ENCODE assay signal across 10 cellular contexts in the genomic region with DNA sequence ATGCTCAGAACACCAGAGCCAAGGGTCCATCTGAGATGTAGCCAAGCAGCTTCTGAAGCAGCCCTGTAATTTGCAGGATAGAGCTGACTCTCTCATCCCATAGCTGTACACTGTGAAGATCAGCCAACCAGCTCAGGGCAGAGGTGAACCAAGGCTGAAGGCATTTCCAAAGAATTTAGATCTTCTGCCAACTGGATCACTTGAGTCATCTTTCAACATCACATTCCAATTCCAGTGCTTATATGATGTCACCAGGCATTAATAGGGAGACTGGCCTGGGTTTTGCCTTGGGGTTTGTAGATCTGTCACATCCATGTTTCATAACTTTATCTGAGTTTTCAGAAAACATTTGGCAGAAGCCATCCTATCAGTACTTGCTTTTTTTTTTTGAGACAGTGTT.
DNase-seq lines count a peak whose midpoint lies in the region; ATAC-seq, FAIRE-seq and TF ChIP-seq lines count a peak whose summit lies in the region.
"Had no signal": no experiment of that assay in that cellular context is flagged by ENCODE, and none has a peak within 500 bp of the region (broad histone marks: within the 10 kb centered on the region; RNA-seq: fewer than 3 reads in every experiment).

No MANE protein-coding gene starts in this region.

- ATAC-seq in Right ventricle myocardium inferior = peak; percentile 93
- ATAC-seq in aorta (ENCODE audit: low FRiP score) = peak; percentile 80
- ATAC-seq in HG02763 (IDR thresholded peaks at IDR 0.05; ENCODE audit: unreplicated experiment) = no peak

- H3K9me3 ChIP-seq in mammary epithelial cell (replicated peaks; ENCODE audit: insufficient read depth, low read length) (no peaks in the 10 kb centered on the region), keratinocyte (ENCODE audit: control insufficient read depth, low read depth, low read length) (no peaks in the 10 kb centered on the region), aorta (ENCODE audit: control insufficient read depth, low read length) (peaks cover 3% of the 10 kb centered on the region)

- no peak overlapping the region for H3K27ac ChIP-seq in mammary epithelial cell (ENCODE audit: insufficient read depth, low read depth, low read length)
- no peak overlapping the region for H3K27ac ChIP-seq in keratinocyte (ENCODE audit: control insufficient read depth, insufficient read depth, low read length)
- H3K27ac ChIP-seq in aorta (ENCODE audit: low read depth in 1 of 2, low read length in 2 of 2) = no peak overlapping the region
- H3K27ac ChIP-seq: SK-N-MC had no signal

- H3K4me1 ChIP-seq in mammary epithelial cell (ENCODE audit: insufficient read depth, low read length) (no peaks in the 10 kb centered on the region), keratinocyte (ENCODE audit: control insufficient read depth, extremely low read depth, insufficient read depth, low read length) (no peaks in the 10 kb centered on the region), aorta (ENCODE audit: control insufficient read depth in 1 of 2, insufficient read depth in 2 of 2, low read length in 2 of 2) (no peaks in the 10 kb centered on the region)

- no peaks in the 10 kb centered on the region for H3K36me3 ChIP-seq in mammary epithelial cell (ENCODE audit: insufficient read depth, low read length)
- no peaks in the 10 kb centered on the region for H3K36me3 ChIP-seq in keratinocyte (ENCODE audit: control insufficient read depth in 2 of 2, extremely low read depth in 1 of 2, insufficient read depth in 2 of 2, low read length in 2 of 2)
- H3K36me3 ChIP-seq in aorta (ENCODE audit: control insufficient read depth in 1 of 2, insufficient read depth in 2 of 2, low read length in 1 of 2) = no peaks in the 10 kb centered on the region

- H3K9me1 ChIP-seq in keratinocyte (ENCODE audit: control insufficient read depth, extremely low read depth, insufficient read depth, low read length) = no peaks in the 10 kb centered on the region

- H3K79me2 ChIP-seq in mammary epithelial cell (ENCODE audit: insufficient read depth, low read length) (no peaks in the 10 kb centered on the region), keratinocyte (ENCODE audit: control insufficient read depth, insufficient read depth, low read length) (no peaks in the 10 kb centered on the region)

- in situ Hi-C loops in mammary epithelial cell (cut with MboI; ENCODE audit: low sequenced_read_pairs in 2 of 2) = no loop called here

- TF ChIP-seq CTCF in mammary epithelial cell (conservative IDR thresholded peaks at IDR 0.05 in 1 of 2, IDR thresholded peaks at IDR 0.05 in 1 of 2; ENCODE audit: extremely low read depth in 1 of 2, insufficient read depth in 1 of 2, low read depth in 1 of 2, low read length in 2 of 2) (no peak), keratinocyte (optimal IDR thresholded peaks at IDR 0.05 in 1 of 3, IDR thresholded peaks at IDR 0.05 in 1 of 3, conservative IDR thresholded peaks at IDR 0.05 in 1 of 3; ENCODE audit: extremely low read depth in 1 of 3, insufficient read depth in 2 of 3, low read length in 3 of 3) (no peak)

- FAIRE-seq in keratinocyte (lab: Jason Lieb, UNC) = peak; percentile 80

- H4K20me1 ChIP-seq in mammary epithelial cell (ENCODE audit: insufficient read depth, low read length) (no peaks in the 10 kb centered on the region), keratinocyte (ENCODE audit: control insufficient read depth, extremely low read depth, insufficient read depth, low read length) (no peaks in the 10 kb centered on the region)

- DNase-seq in Right ventricle myocardium inferior (ENCODE audit: missing footprints) = no peak
- DNase-seq in cardiac septum (ENCODE audit: low spot score) = no peak
- DNase-seq in mammary epithelial cell = peak; percentile 70
- no peak for DNase-seq in keratinocyte (ENCODE audit: low read depth, low spot score)
- no peak for DNase-seq in aorta
- no peak for DNase-seq in stimulated activated CD4-positive, alpha-beta T cell treated with anti-CD3 and anti-CD28 coated beads, Interleukin-2, amount 100 ng/mL, for 24 hours
- DNase-seq in activated T-cell treated with anti-CD3 and anti-CD28 coated beads, Interleukin-2, amount 50 U/mL, for 1 hour = no peak
- DNase-seq: NCI-H1694 had no signal

- H3K9ac ChIP-seq in mammary epithelial cell (ENCODE audit: insufficient read depth, low read length) = no peak overlapping the region
- H3K9ac ChIP-seq in keratinocyte (ENCODE audit: control insufficient read depth, extremely low read depth, insufficient read depth, low read length) = no peak overlapping the region

- no TSS peak for BruUV-seq in mammary epithelial cell (replicated peaks; lab: Mats Ljungman, UMichigan)

- CTCF ChIA-PET in mammary epithelial cell (lab: Charles Lee; ENCODE audit: low non-redundant PET) = no interaction called here

- H3K4me3 ChIP-seq in mammary epithelial cell (replicated peaks in 1 of 3; ENCODE audit: insufficient read depth in 1 of 3, low read depth in 2 of 3, low read length in 3 of 3) (no peak overlapping the region), keratinocyte (ENCODE audit: control insufficient read depth in 2 of 3, extremely low read depth in 1 of 3, insufficient read depth in 2 of 3, low read depth in 1 of 3, low read length in 3 of 3) (no peak overlapping the region), aorta (ENCODE audit: low read length in 2 of 2) (no peak overlapping the region)
- H3K4me3 ChIP-seq: SK-N-MC had no signal

- no peak overlapping the region for H2AFZ ChIP-seq in mammary epithelial cell (ENCODE audit: low read depth, low read length)
- H2AFZ ChIP-seq in keratinocyte (ENCODE audit: control insufficient read depth, low read length) = no peak overlapping the region

- dilution Hi-C loops in mammary epithelial cell (cut with HindIII; ENCODE audit: low sequenced_read_pairs) = no loop called here
- dilution Hi-C loops in keratinocyte (cut with MboI; ENCODE audit: extremely low pct_ligation_motif_present, low sequenced_read_pairs) = no loop called here

- H3K27me3 ChIP-seq in mammary epithelial cell (ENCODE audit: insufficient read depth, low read length) (peaks cover 3% of the 10 kb centered on the region), keratinocyte (ENCODE audit: control insufficient read depth, extremely low read depth, insufficient read depth, low read length) (no peaks in the 10 kb centered on the region), aorta (ENCODE audit: control insufficient read depth in 1 of 2, insufficient read depth in 2 of 2, low read length in 1 of 2) (peaks cover 0 to 2% of the 10 kb centered on the region in 2 donors)

- intact Hi-C loops in Right ventricle myocardium inferior (cut with DNase I) = no loop called here
- intact Hi-C loops in cardiac septum (cut with DNase I) = no loop called here
- intact Hi-C loops in mammary epithelial cell (cut with micrococcal nuclease) = no loop called here
- intact Hi-C loops in aorta (cut with DNase I) = no loop called here

- H3K4me2 ChIP-seq in mammary epithelial cell (ENCODE audit: insufficient read depth, low read depth, low read length) (no peak overlapping the region), keratinocyte (ENCODE audit: control insufficient read depth, extremely low read depth, insufficient read depth, low read depth, low read length) (no peak overlapping the region)
